17 cellular contexts compared by ENCODE assay signal in the genomic region with DNA sequence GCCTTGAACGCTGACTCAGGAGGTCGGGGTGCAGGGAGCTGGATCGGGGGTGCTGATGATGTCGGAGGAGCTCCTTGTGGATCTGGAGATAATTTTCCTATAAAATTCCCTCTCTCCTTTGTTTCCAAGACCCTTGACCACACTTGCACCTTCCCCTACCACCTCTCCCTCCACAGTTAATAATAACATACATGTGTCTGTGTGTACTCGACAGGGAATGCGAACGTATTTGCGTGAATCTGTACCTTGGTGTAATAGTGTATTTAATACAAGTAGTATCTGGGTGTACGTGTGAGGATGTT. TPM values are rescaled to one million over a fixed set of nuclear protein-coding genes. Genes with fewer than 3 reads are reported as not detected.
"Had no signal": no experiment of that assay in that cellular context is flagged by ENCODE, and none has a peak within 500 bp of the region (broad histone marks: within the 10 kb centered on the region; RNA-seq: fewer than 3 reads in every experiment).

No MANE protein-coding gene starts in this region.

- H3K36me3 ChIP-seq: breast epithelium, heart left ventricle, lower lobe of right lung, thyroid gland had no signal

- ATAC-seq: activated naive CD8-positive, alpha-beta T cell treated with anti-CD3 and anti-CD28 coated beads, Interleukin-2, amount 50 U/mL, for 24 hours; SK-N-SH treated with all-trans-retinoic acid at 6 μM for 48 hours had no signal

- H2AFZ ChIP-seq: parathyroid adenoma had no signal

- H3K4me1 ChIP-seq: breast epithelium, heart left ventricle, lower lobe of right lung, parathyroid adenoma had no signal

- H3K27ac Mint-ChIP-seq: activated naive CD8-positive, alpha-beta T cell treated with anti-CD3 and anti-CD28 coated beads, Interleukin-2, amount 50 U/mL, for 24 hours; activated T-helper 1 cell treated with anti-CD3 and anti-CD28 coated beads, Interleukin-12 subunit alpha, Interleukin-12 subunit beta, Interleukin-2, Interleukin-4 antibody, amounts not matched to agents 30 ng/mL and 10 ng/mL and 1 ng/mL, durations not matched to agents 14 hours and 24 hours and 36 hours; stimulated activated naive B cell treated with anti-CD40 and anti-IgM and Interleukin-4, amounts not matched to agents 10 μg/mL and 1 μg/mL and 100 μg/mL, for 72 hours; T-helper 17 cell had no signal

- H3K9ac ChIP-seq: parathyroid adenoma had no signal

- H3K9me3 Mint-ChIP-seq: activated naive CD8-positive, alpha-beta T cell treated with anti-CD3 and anti-CD28 coated beads, Interleukin-2, amount 50 U/mL, for 24 hours; activated T-helper 1 cell treated with anti-CD3 and anti-CD28 coated beads, Interleukin-12 subunit alpha, Interleukin-12 subunit beta, Interleukin-2, Interleukin-4 antibody, amounts not matched to agents 30 ng/mL and 10 ng/mL and 1 ng/mL, durations not matched to agents 14 hours and 24 hours and 36 hours had no signal

- H3K4me3 ChIP-seq: breast epithelium, heart left ventricle, lower lobe of right lung, thyroid gland had no signal

- H3K4me3 Mint-ChIP-seq: activated naive CD8-positive, alpha-beta T cell treated with anti-CD3 and anti-CD28 coated beads, Interleukin-2, amount 50 U/mL, for 24 hours; activated T-helper 1 cell treated with anti-CD3 and anti-CD28 coated beads, Interleukin-12 subunit alpha, Interleukin-12 subunit beta, Interleukin-2, Interleukin-4 antibody, amounts not matched to agents 30 ng/mL and 10 ng/mL and 1 ng/mL, durations not matched to agents 14 hours and 24 hours and 36 hours had no signal

- H3K27me3 ChIP-seq: thyroid gland had no signal

- H3K27ac ChIP-seq: breast epithelium, epithelial cell of prostate, heart left ventricle, lower lobe of right lung, parathyroid adenoma had no signal

- DNase-seq: left cardiac atrium; lower lobe of right lung; midbrain; stimulated activated naive B cell treated with anti-CD40 and anti-IgM and Interleukin-4, amounts not matched to agents 10 μg/mL and 1 μg/mL and 100 μg/mL, for 72 hours had no signal

- H3K9me3 ChIP-seq: breast epithelium, heart left ventricle, lower lobe of right lung, thyroid gland had no signal

- H3K79me2 ChIP-seq: parathyroid adenoma had no signal

- FAIRE-seq: frontal cortex had no signal

RNA-seq across cellular contexts. Expression of a gene that starts 24.5 kb away (rescaled TPM):
- total RNA-seq: dermis blood vessel endothelial cell, myocyte had no signal
- polyA plus RNA-seq: aorta had no signal
